Comparison of ENCODE assay signal across 23 cellular contexts in the genomic region with DNA sequence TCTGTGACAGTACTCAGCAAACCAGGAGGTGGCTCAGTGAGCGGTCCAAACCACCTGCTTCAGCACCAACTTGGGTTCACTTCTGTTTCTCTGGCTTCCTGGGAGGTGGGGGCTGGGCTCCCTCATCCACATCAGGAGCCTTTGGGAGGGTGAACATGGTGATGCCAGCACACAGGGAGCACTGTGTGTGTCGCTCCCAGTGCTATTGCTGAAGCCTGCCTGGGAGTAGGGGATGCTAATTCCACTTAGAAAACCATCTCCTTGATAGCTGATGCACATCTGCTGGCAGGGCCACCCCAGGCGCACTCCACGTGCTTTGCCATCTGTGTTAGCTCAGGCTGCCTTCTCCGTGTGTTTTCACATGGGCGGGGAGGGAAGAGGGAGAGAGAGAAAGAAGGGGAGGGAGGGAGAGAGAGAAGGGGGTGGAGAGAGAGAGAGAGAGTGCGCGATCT. TPM values are rescaled to one million over a fixed set of nuclear protein-coding genes. Genes with fewer than 3 reads are reported as not detected.
DNase-seq lines count a peak whose midpoint lies in the region; TF ChIP-seq lines count a peak whose summit lies in the region.
"Had no signal": no experiment of that assay in that cellular context is flagged by ENCODE, and none has a peak within 500 bp of the region (broad histone marks: within the 10 kb centered on the region; RNA-seq: fewer than 3 reads in every experiment).

No MANE protein-coding gene starts in this region.

- POLR2A ChIA-PET in activated CD4-positive, alpha-beta memory T cell treated with anti-CD3 and anti-CD28 coated beads, Interleukin-2, amount 10 ng/mL, durations not matched to agents 7 days and 5 days (lab: Charles Lee) = interaction anchor here (1.0 kb wide), 1 partner anchor 11 kb away, joined by 3 read pairs; no protein-coding TSS in a partner anchor

- no peak overlapping the region for H3K9ac ChIP-seq in colonic mucosa (ENCODE audit: low read depth in 2 of 2, low read length in 2 of 2)

- TF ChIP-seq CTCF in glutamatergic neuron (IDR thresholded peaks at IDR 0.05; ENCODE audit: partially characterized antibody, unreplicated experiment) (no peak), colonic mucosa (IDR thresholded peaks at IDR 0.05) (no peak)

- H3K27ac ChIP-seq in colonic mucosa = no peak overlapping the region
- H3K27ac ChIP-seq: ovary, SK-N-MC, thyroid gland had no signal

- H3K36me3 ChIP-seq in colonic mucosa = no peaks in the 10 kb centered on the region
- H3K36me3 ChIP-seq: ovary, thyroid gland had no signal

- no peaks in the 10 kb centered on the region for H3K9me3 ChIP-seq in colonic mucosa
- H3K9me3 ChIP-seq: ovary, thyroid gland had no signal

- intact Hi-C loops in colonic mucosa (cut with DNase I) = no loop called here

- no peak overlapping the region for H3K4me3 Mint-ChIP-seq in glutamatergic neuron (ENCODE audit: unreplicated experiment)
- H3K4me3 Mint-ChIP-seq in activated CD4-positive, alpha-beta memory T cell treated with anti-CD3 and anti-CD28 coated beads, Interleukin-2, amount 10 ng/mL, durations not matched to agents 7 days and 5 days = no peak overlapping the region
- H3K4me3 Mint-ChIP-seq: CD8-positive, alpha-beta T cell had no signal

- DNase-seq in COLO668 (lab: John Stamatoyannopoulos, UW; ENCODE audit: unreplicated experiment) (peak; percentile 37), NCI-H1092 (lab: John Stamatoyannopoulos, UW) (peak; percentile 19), NCI-H82 treated with DMSO at 0.1 percent for 48 hours (lab: John Stamatoyannopoulos, UW; ENCODE audit: unreplicated experiment) (peak; percentile 47), glutamatergic neuron (peak; percentile 67), colonic mucosa (no peak), NCI-H1105 treated with DMSO at 0.1 percent for 48 hours (lab: John Stamatoyannopoulos, UW) (no peak)
- no peak for DNase-seq in activated effector memory CD4-positive, alpha-beta T cell treated with anti-CD3 and anti-CD28 coated beads, Interleukin-2, amount 50 U/mL, for 16 hours
- DNase-seq in activated CD4-positive, alpha-beta memory T cell treated with anti-CD3 and anti-CD28 coated beads, Interleukin-2, amount 10 ng/mL, durations not matched to agents 7 days and 5 days = no peak
- DNase-seq: activated CD4-positive, CD25-positive, alpha-beta regulatory T cell; activated CD8-positive, alpha-beta memory T cell treated with anti-CD3 and anti-CD28 coated beads for 24 hours; activated T-cell treated with anti-CD3 and anti-CD28 coated beads, Interleukin-2, amount 50 U/mL, for 48 hours; CD8-positive, alpha-beta T cell; GOT3; Karpas-422; NCI-H1436 treated with DMSO at 0.1 percent for 48 hours; NCI-H526 treated with DMSO at 0.1 percent for 48 hours; ovary; stimulated activated naive CD4-positive, alpha-beta T cell; T-helper 9 cell; thyroid gland had no signal

- H3K27me3 Mint-ChIP-seq in glutamatergic neuron (ENCODE audit: unreplicated experiment) = peaks cover 5% of the 10 kb centered on the region
- peaks cover 41% of the 10 kb centered on the region for H3K27me3 Mint-ChIP-seq in activated CD4-positive, alpha-beta memory T cell treated with anti-CD3 and anti-CD28 coated beads, Interleukin-2, amount 10 ng/mL, durations not matched to agents 7 days and 5 days

- CTCF ChIA-PET in activated CD4-positive, alpha-beta memory T cell treated with anti-CD3 and anti-CD28 coated beads, Interleukin-2, amount 10 ng/mL, durations not matched to agents 7 days and 5 days (lab: Charles Lee) = interaction anchor here (1.1 kb wide), 1 partner anchor 11 kb away, joined by 3 read pairs; no protein-coding TSS in a partner anchor

- H3K27ac Mint-ChIP-seq in glutamatergic neuron (ENCODE audit: unreplicated experiment) = peak overlapping the region; percentile 28
- no peak overlapping the region for H3K27ac Mint-ChIP-seq in activated CD4-positive, alpha-beta memory T cell treated with anti-CD3 and anti-CD28 coated beads, Interleukin-2, amount 10 ng/mL, durations not matched to agents 7 days and 5 days
- H3K27ac Mint-ChIP-seq: activated naive CD4-positive, alpha-beta T cell treated with anti-CD3 and anti-CD28 coated beads, Interleukin-2, amount 50 U/mL, for 72 hours; CD8-positive, alpha-beta T cell had no signal

- no peaks in the 10 kb centered on the region for H3K4me1 ChIP-seq in colonic mucosa
- H3K4me1 ChIP-seq: thyroid gland had no signal

- no peaks in the 10 kb centered on the region for H3K27me3 ChIP-seq in colonic mucosa
- H3K27me3 ChIP-seq: ovary, thyroid gland had no signal

- H3K4me3 ChIP-seq in colonic mucosa = no peak overlapping the region
- H3K4me3 ChIP-seq: ovary, SK-N-MC, thyroid gland had no signal

- peaks cover 1% of the 10 kb centered on the region for H3K9me3 Mint-ChIP-seq in glutamatergic neuron (ENCODE audit: unreplicated experiment)
- H3K9me3 Mint-ChIP-seq in activated CD4-positive, alpha-beta memory T cell treated with anti-CD3 and anti-CD28 coated beads, Interleukin-2, amount 10 ng/mL, durations not matched to agents 7 days and 5 days = peaks cover 3% of the 10 kb centered on the region
- H3K9me3 Mint-ChIP-seq: CD8-positive, alpha-beta T cell had no signal

- H3K36me3 Mint-ChIP-seq in glutamatergic neuron (ENCODE audit: unreplicated experiment) = no peaks in the 10 kb centered on the region
- no peaks in the 10 kb centered on the region for H3K36me3 Mint-ChIP-seq in activated CD4-positive, alpha-beta memory T cell treated with anti-CD3 and anti-CD28 coated beads, Interleukin-2, amount 10 ng/mL, durations not matched to agents 7 days and 5 days (ENCODE audit: low read depth)
- H3K36me3 Mint-ChIP-seq: CD8-positive, alpha-beta T cell had no signal

- H3K4me1 Mint-ChIP-seq in glutamatergic neuron (ENCODE audit: low read depth, unreplicated experiment) = peaks cover 24% of the 10 kb centered on the region
- H3K4me1 Mint-ChIP-seq in activated CD4-positive, alpha-beta memory T cell treated with anti-CD3 and anti-CD28 coated beads, Interleukin-2, amount 10 ng/mL, durations not matched to agents 7 days and 5 days = peaks cover under 1% of the 10 kb centered on the region

RNA-seq across cellular contexts. Expression of a gene that starts 58.0 kb away (rescaled TPM):
- not detected for total RNA-seq in glutamatergic neuron (ENCODE audit: unreplicated experiment)
- total RNA-seq in activated CD4-positive, alpha-beta memory T cell treated with anti-CD3 and anti-CD28 coated beads, Interleukin-2, amount 10 ng/mL, durations not matched to agents 7 days and 5 days = not detected
- total RNA-seq in colonic mucosa = 1 to 10 TPM; 7.2 to 8.5 TPM
- total RNA-seq: CD8-positive, alpha-beta T cell; endothelial cell of umbilical vein had no signal

Comparison
In these comparisons a context has a peak if more than half of its experiments do, and no peak if none do; other contexts are left out.
1. DNase-seq: peak in COLO668 (single experiment), NCI-H1092 (single experiment), NCI-H82 treated with DMSO at 0.1 percent for 48 hours (single experiment) and glutamatergic neuron (single experiment); none in activated effector memory CD4-positive, alpha-beta T cell treated with anti-CD3 and anti-CD28 coated beads, Interleukin-2, amount 50 U/mL, for 16 hours (single experiment), activated CD4-positive, alpha-beta memory T cell treated with anti-CD3 and anti-CD28 coated beads, Interleukin-2, amount 10 ng/mL, durations not matched to agents 7 days and 5 days (single experiment), colonic mucosa (single experiment) and NCI-H1105 treated with DMSO at 0.1 percent for 48 hours (single experiment).